8 cellular contexts compared by ENCODE assay signal in genomic region chr17:28710948-28711722, GRCh38. TPM values are rescaled to one million over a fixed set of nuclear protein-coding genes. Genes with fewer than 3 reads are reported as not detected.
DNase-seq lines count a peak whose midpoint lies in the region; ATAC-seq and TF ChIP-seq lines count a peak whose summit lies in the region.

No MANE protein-coding gene starts in this region.

- H3K4me3 Mint-ChIP-seq in nephron progenitor cell: peak overlapping the region; percentile 96
- H3K4me3 Mint-ChIP-seq in stimulated activated naive CD8-positive, alpha-beta T cell treated with anti-CD3 and anti-CD28 coated beads, Interleukin-15, Interleukin-2, amounts not matched to agents 100 ng/mL and 50 ng/mL, for 24 hours: peak overlapping the region; percentile 86

- H3K9me3 Mint-ChIP-seq in nephron progenitor cell: no peaks in the 10 kb centered on the region
- no peaks in the 10 kb centered on the region for H3K9me3 Mint-ChIP-seq in stimulated activated naive CD8-positive, alpha-beta T cell treated with anti-CD3 and anti-CD28 coated beads, Interleukin-15, Interleukin-2, amounts not matched to agents 100 ng/mL and 50 ng/mL, for 24 hours

- peak overlapping the region; percentile 73 for H3K27ac ChIP-seq in RWPE2 (ENCODE audit: poor library complexity, severe bottlenecking)

- H3K27ac Mint-ChIP-seq in nephron progenitor cell: peak overlapping the region; percentile 100
- H3K27ac Mint-ChIP-seq in stimulated activated naive CD8-positive, alpha-beta T cell treated with anti-CD3 and anti-CD28 coated beads, Interleukin-15, Interleukin-2, amounts not matched to agents 100 ng/mL and 50 ng/mL, for 24 hours: peak overlapping the region; percentile 91

- no peak for TF ChIP-seq CTCF in RWPE2 (IDR thresholded peaks at IDR 0.05; ENCODE audit: poor library complexity, severe bottlenecking)
- TF ChIP-seq CTCF in nephron progenitor cell (IDR thresholded peaks at IDR 0.05): no peak

- no peaks in the 10 kb centered on the region for H3K27me3 ChIP-seq in RWPE2 (ENCODE audit: insufficient read depth, poor library complexity, severe bottlenecking)

- DNase-seq in DMS79 (lab: John Stamatoyannopoulos, UW) (peak; percentile 88), LHCN-M2 (ENCODE audit: low read depth) (peak; percentile 89), RWPE2 (ENCODE audit: low spot score) (peak; percentile 90), activated gamma-delta T cell (lab: John Stamatoyannopoulos, UW) (peak; percentile 79), fibroblast of the conjunctiva (ENCODE audit: low read depth) (peak; percentile 87), nephron progenitor cell (peak; percentile 97)

- peaks cover 60% of the 10 kb centered on the region for H3K4me1 Mint-ChIP-seq in nephron progenitor cell
- peaks cover 19% of the 10 kb centered on the region for H3K4me1 Mint-ChIP-seq in stimulated activated naive CD8-positive, alpha-beta T cell treated with anti-CD3 and anti-CD28 coated beads, Interleukin-15, Interleukin-2, amounts not matched to agents 100 ng/mL and 50 ng/mL, for 24 hours (ENCODE audit: low read depth)

- H3K36me3 Mint-ChIP-seq in nephron progenitor cell (ENCODE audit: low read depth): peaks cover 37% of the 10 kb centered on the region
- H3K36me3 Mint-ChIP-seq in stimulated activated naive CD8-positive, alpha-beta T cell treated with anti-CD3 and anti-CD28 coated beads, Interleukin-15, Interleukin-2, amounts not matched to agents 100 ng/mL and 50 ng/mL, for 24 hours (ENCODE audit: low read depth): peaks cover 7% of the 10 kb centered on the region

- H3K4me1 ChIP-seq in RWPE2 (ENCODE audit: insufficient read depth, poor library complexity, severe bottlenecking): no peaks in the 10 kb centered on the region

- H3K4me3 ChIP-seq in RWPE2 (ENCODE audit: severe bottlenecking): peak overlapping the region; percentile 47

- ATAC-seq in GM21737 (IDR thresholded peaks at IDR 0.05; ENCODE audit: unreplicated experiment) (peak; percentile 64), RWPE2 (ENCODE audit: low read depth) (peak; percentile 91)

- no peaks in the 10 kb centered on the region for H3K9me3 ChIP-seq in RWPE2 (ENCODE audit: severe bottlenecking)

- peaks cover 24% of the 10 kb centered on the region for H3K36me3 ChIP-seq in RWPE2 (ENCODE audit: low read depth)

- peaks cover 3% of the 10 kb centered on the region for H3K27me3 Mint-ChIP-seq in nephron progenitor cell (ENCODE audit: low read depth, poor library complexity)
- peaks cover 9% of the 10 kb centered on the region for H3K27me3 Mint-ChIP-seq in stimulated activated naive CD8-positive, alpha-beta T cell treated with anti-CD3 and anti-CD28 coated beads, Interleukin-15, Interleukin-2, amounts not matched to agents 100 ng/mL and 50 ng/mL, for 24 hours

RNA-seq across cellular contexts. Expression of gene PROCA1, which starts 0.6 kb away (rescaled TPM):
- total RNA-seq in LHCN-M2 (2014; rRNA removed): 1.2 and 2.4 TPM in 2 replicates
- polyA plus RNA-seq in LHCN-M2 (2012): 1.1 TPM

RNA-seq across cellular contexts. Expression of gene RAB34, which starts 6.5 kb away (rescaled TPM):
- total RNA-seq in LHCN-M2 (2014; rRNA removed): 396 and 449 TPM in 2 replicates
- polyA plus RNA-seq in LHCN-M2 (2012): 247 TPM

RNA-seq across cellular contexts. Expression of gene RPL23A, which starts 8.7 kb away (rescaled TPM):
- 312 and 418 TPM in 2 replicates for total RNA-seq in LHCN-M2 (2014; rRNA removed)
- 1,213 TPM for polyA plus RNA-seq in LHCN-M2 (2012)

RNA-seq across cellular contexts. Expression of gene TLCD1, which starts 14.9 kb away (rescaled TPM):
- 9.2 and 9.9 TPM in 2 replicates for total RNA-seq in LHCN-M2 (2014; rRNA removed)
- 13.4 TPM for polyA plus RNA-seq in LHCN-M2 (2012)

RNA-seq across cellular contexts. Expression of gene NEK8, which starts 17.5 kb away (rescaled TPM):
- 2.2 and 3.4 TPM in 2 replicates for total RNA-seq in LHCN-M2 (2014; rRNA removed)
- 3.5 TPM for polyA plus RNA-seq in LHCN-M2 (2012)

Comparison
In these comparisons a context has a peak if more than half of its experiments do, and no peak if none do; other contexts are left out.
1. Peak in every context shown above with its lines: DNase-seq, ATAC-seq, H3K4me3 ChIP-seq and H3K27ac ChIP-seq.